1 cellular context compared by ENCODE assay signal in genomic region chr12:68106660-68107059, GRCh38.
TF ChIP-seq lines count a peak whose summit lies in the region.

No MANE protein-coding gene starts in this region.

TF ChIP-seq in H1, 55 proteins besides CTCF, POLR2A, EP300 and RAD21:
- TF ChIP-seq, protein P1, sequence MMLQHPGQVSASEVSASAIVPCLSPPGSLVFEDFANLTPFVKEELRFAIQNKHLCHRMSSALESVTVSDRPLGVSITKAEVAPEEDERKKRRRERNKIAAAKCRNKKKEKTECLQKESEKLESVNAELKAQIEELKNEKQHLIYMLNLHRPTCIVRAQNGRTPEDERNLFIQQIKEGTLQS (IDR thresholded peaks at IDR 0.05; ENCODE audit: insufficient read depth, low read depth, low read length) = no peak
- TF ChIP-seq CHD1 (IDR thresholded peaks at IDR 0.05; ENCODE audit: low read depth, low read length) (no peak), FOSL1 (IDR thresholded peaks at IDR 0.05; ENCODE audit: insufficient read depth, low read depth, low read length) (no peak), CHD7 (IDR thresholded peaks at IDR 0.05; ENCODE audit: insufficient replicate concordance, low read length) (no peak), SUZ12 (IDR thresholded peaks at IDR 0.05; ENCODE audit: low read length) (no peak), ZNF274 (IDR thresholded peaks at IDR 0.05; ENCODE audit: borderline replicate concordance, extremely low read depth, low read length) (no peak), PHF8 (conservative IDR thresholded peaks at IDR 0.05; ENCODE audit: low read depth, low read length) (no peak), POU5F1 (IDR thresholded peaks at IDR 0.05; ENCODE audit: low read depth, low read length) (no peak), HDAC2 (IDR thresholded peaks at IDR 0.05; ENCODE audit: borderline replicate concordance in 1 of 2, low read depth in 2 of 2, low read length in 2 of 2) (no peak), RXRA (IDR thresholded peaks at IDR 0.05; ENCODE audit: insufficient read depth, low read depth, low read length) (no peak), CTBP2 (IDR thresholded peaks at IDR 0.05; ENCODE audit: borderline replicate concordance, insufficient read depth, insufficient read length, low read length) (no peak), USF2 (IDR thresholded peaks at IDR 0.05; ENCODE audit: low read length) (no peak), RBBP5 (IDR thresholded peaks at IDR 0.05; ENCODE audit: borderline replicate concordance, low read depth, low read length) (no peak), YY1 (IDR thresholded peaks at IDR 0.05; ENCODE audit: low read depth, low read length) (no peak), BACH1 (IDR thresholded peaks at IDR 0.05; ENCODE audit: low read length) (no peak), JUND (IDR thresholded peaks at IDR 0.05; ENCODE audit: low read length) (no peak), BCL11A (IDR thresholded peaks at IDR 0.05; ENCODE audit: low read depth in 2 of 2, low read length in 2 of 2) (no peak)
